18 cellular contexts compared by ENCODE assay signal in genomic region chr2:57597940-57598339, GRCh38.
"Had no signal": no experiment of that assay in that cellular context is flagged by ENCODE, and none has a peak within 500 bp of the region (broad histone marks: within the 10 kb centered on the region; RNA-seq: fewer than 3 reads in every experiment).

No MANE protein-coding gene starts in this region.

- H3K27ac ChIP-seq: brain microvascular endothelial cell, gastrocnemius medialis, spleen, thoracic aorta had no signal

- H3K4me1 Mint-ChIP-seq: activated CD4-positive, alpha-beta T cell treated with anti-CD3 and anti-CD28 coated beads, Interleukin-2, amount 10 ng/mL, durations not matched to agents 7 days and 5 days; activated naive CD8-positive, alpha-beta T cell treated with anti-CD3 and anti-CD28 coated beads, Interleukin-2, amount 50 U/mL, for 24 hours had no signal

- H3K9me3 Mint-ChIP-seq: activated CD4-positive, alpha-beta T cell treated with anti-CD3 and anti-CD28 coated beads, Interleukin-2, amount 10 ng/mL, durations not matched to agents 7 days and 5 days had no signal

- H3K9me3 ChIP-seq: gastrocnemius medialis, spleen, thoracic aorta had no signal

- H3K36me3 Mint-ChIP-seq: mesothelial cell of epicardium had no signal

- H3K36me3 ChIP-seq: brain microvascular endothelial cell, gastrocnemius medialis, spleen, thoracic aorta had no signal

- H3K27me3 ChIP-seq: brain microvascular endothelial cell, gastrocnemius medialis, spleen had no signal

- DNase-seq: activated CD4-positive, alpha-beta T cell treated with anti-CD3 and anti-CD28 coated beads, Interleukin-2, amount 10 ng/mL, durations not matched to agents 7 days and 5 days; activated CD8-positive, alpha-beta T cell treated with anti-CD3 and anti-CD28 coated beads, Interleukin-2, amount 10 ng/mL, durations not matched to agents 7 days and 5 days; activated naive CD4-positive, alpha-beta T cell treated with anti-CD3 and anti-CD28 coated beads for 36 hours; activated naive CD8-positive, alpha-beta T cell treated with anti-CD3 and anti-CD28 coated beads, Interleukin-2, amount 50 U/mL, for 24 hours; activated T-cell treated with anti-CD3 and anti-CD28 coated beads, Interleukin-2, amount 50 U/mL, for 4 hours; aorta; brain microvascular endothelial cell; central memory CD4-positive, alpha-beta T cell; effector CD4-positive, alpha-beta T cell; gastrocnemius medialis; head of caudate nucleus; spleen; stimulated activated CD4-positive, alpha-beta T cell treated with anti-CD3 and anti-CD28 coated beads, Interleukin-4, amount 100 ng/mL, for 4 hours had no signal

- H3K27me3 Mint-ChIP-seq: activated CD4-positive, alpha-beta T cell treated with anti-CD3 and anti-CD28 coated beads, Interleukin-2, amount 10 ng/mL, durations not matched to agents 7 days and 5 days; activated naive CD8-positive, alpha-beta T cell treated with anti-CD3 and anti-CD28 coated beads, Interleukin-2, amount 50 U/mL, for 24 hours; natural killer cell treated with Interleukin-12 subunit alpha and Interleukin-12 subunit beta and Interleukin-15 and Interleukin-18, amount 100 ng/mL, for 72 hours; stimulated activated memory B cell treated with anti-CD40 and anti-IgM and Interleukin-4, amounts not matched to agents 10 μg/mL and 1 μg/mL and 100 μg/mL, for 72 hours had no signal

- H3K4me1 ChIP-seq: gastrocnemius medialis had no signal

- H3K4me3 Mint-ChIP-seq: activated CD4-positive, alpha-beta T cell treated with anti-CD3 and anti-CD28 coated beads, Interleukin-2, amount 10 ng/mL, durations not matched to agents 7 days and 5 days; activated CD8-positive, alpha-beta T cell treated with anti-CD3 and anti-CD28 coated beads, Interleukin-2, amount 10 ng/mL, durations not matched to agents 7 days and 5 days; activated naive CD4-positive, alpha-beta T cell treated with anti-CD3 and anti-CD28 coated beads for 36 hours; activated naive CD8-positive, alpha-beta T cell treated with anti-CD3 and anti-CD28 coated beads, Interleukin-2, amount 50 U/mL, for 24 hours; activated T-cell treated with anti-CD3 and anti-CD28 coated beads, Interleukin-2, amount 50 U/mL, for 4 hours; mesothelial cell of epicardium; natural killer cell treated with Interleukin-12 subunit alpha and Interleukin-12 subunit beta and Interleukin-15 and Interleukin-18, amount 100 ng/mL, for 72 hours; stimulated activated memory B cell treated with anti-CD40 and anti-IgM and Interleukin-4, amounts not matched to agents 10 μg/mL and 1 μg/mL and 100 μg/mL, for 72 hours had no signal

- H3K27ac Mint-ChIP-seq: activated CD4-positive, alpha-beta T cell treated with anti-CD3 and anti-CD28 coated beads, Interleukin-2, amount 10 ng/mL, durations not matched to agents 7 days and 5 days; activated CD8-positive, alpha-beta T cell treated with anti-CD3 and anti-CD28 coated beads, Interleukin-2, amount 10 ng/mL, durations not matched to agents 7 days and 5 days; activated naive CD4-positive, alpha-beta T cell treated with anti-CD3 and anti-CD28 coated beads for 36 hours; activated naive CD8-positive, alpha-beta T cell treated with anti-CD3 and anti-CD28 coated beads, Interleukin-2, amount 50 U/mL, for 24 hours; mesothelial cell of epicardium; natural killer cell treated with Interleukin-12 subunit alpha and Interleukin-12 subunit beta and Interleukin-15 and Interleukin-18, amount 100 ng/mL, for 72 hours; stimulated activated memory B cell treated with anti-CD40 and anti-IgM and Interleukin-4, amounts not matched to agents 10 μg/mL and 1 μg/mL and 100 μg/mL, for 72 hours had no signal

- H3K4me3 ChIP-seq: gastrocnemius medialis, lung, spleen, thoracic aorta had no signal
